In the genomic region with DNA sequence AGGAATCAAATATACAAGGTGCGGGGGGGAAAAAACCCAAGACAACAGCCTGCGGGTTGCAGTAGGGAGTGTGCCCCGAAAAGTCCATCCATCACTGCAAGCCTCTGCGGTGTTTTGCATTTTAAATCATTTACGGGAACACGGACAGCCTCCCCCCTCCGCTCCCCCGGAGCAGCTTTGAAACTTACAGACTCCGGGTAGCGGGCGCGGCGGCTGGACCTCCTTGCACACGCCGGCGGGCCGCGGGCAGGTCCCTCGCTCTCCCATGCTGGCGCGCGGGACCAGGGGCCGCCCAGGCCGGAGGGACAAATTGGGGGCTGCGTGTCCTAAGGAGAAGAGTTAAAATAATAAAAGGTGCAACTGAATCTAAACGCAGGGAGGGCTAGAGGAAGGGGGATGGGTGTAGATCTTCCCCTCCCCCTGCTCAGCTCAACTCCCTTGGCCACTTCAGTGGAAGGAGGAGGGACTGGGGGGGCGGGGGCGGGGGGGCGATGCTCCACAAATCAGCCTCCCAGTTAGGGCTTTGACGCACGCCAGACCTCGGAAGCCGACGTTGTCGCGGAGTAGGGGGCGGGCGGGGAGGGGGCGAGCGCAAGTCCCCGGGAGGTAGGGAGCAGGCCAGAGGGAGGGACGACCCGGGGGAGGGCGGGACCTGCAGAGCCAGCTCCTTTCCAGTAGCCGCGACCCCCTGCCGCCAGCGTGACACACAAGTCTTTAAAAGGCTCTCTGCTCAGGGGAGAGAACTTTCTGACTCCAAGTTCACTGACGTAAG, we compare ENCODE assay signal across 8 cellular contexts. TPM values are rescaled to one million over a fixed set of nuclear protein-coding genes. Genes with fewer than 3 reads are reported as not detected.
DNase-seq lines count a peak whose midpoint lies in the region; ATAC-seq and TF ChIP-seq lines count a peak whose summit lies in the region.

TSS of gene KCNJ8 (minus strand) at position 349 of the 772 bp plus-strand sequence. CDS start 1,090 bp downstream, outside the sequence.

- DNase-seq in fibroblast of villous mesenchyme (ENCODE audit: low read depth) (peak; percentile 19), NCI-H1694 treated with DMSO at 0.1 percent for 48 hours (lab: John Stamatoyannopoulos, UW) (no peak), SKM-1 (lab: John Stamatoyannopoulos, UW; ENCODE audit: unreplicated experiment) (no peak), SHP77 (lab: John Stamatoyannopoulos, UW) (no peak)
- peak in 1 of 10 donors; percentile 4 for DNase-seq in naive thymus-derived CD8-positive, alpha-beta T cell

- H3K4me3 ChIP-seq in HEK293 (ENCODE audit: low read depth, low read length), result peak within 1 kb of the TSS; percentile 62
- peak within 1 kb of the TSS; percentile 46 for H3K4me3 ChIP-seq in fibroblast of villous mesenchyme (ENCODE audit: low read depth, low read length)

- H3K4me3 Mint-ChIP-seq in naive thymus-derived CD8-positive, alpha-beta T cell, result peak within 1 kb of the TSS in 9 of 10 donors; percentile 34 to 74 (median 70)

- no peaks in the 10 kb centered on the region for H3K9me3 ChIP-seq in HEK293 (ENCODE audit: control insufficient read depth, insufficient read depth, low read depth, low read length)

- H3K36me3 ChIP-seq in HEK293 (ENCODE audit: control insufficient read depth in 2 of 2, insufficient read depth in 1 of 2, low read length in 2 of 2), result peaks cover 4 to 28% of the 10 kb centered on the region in 2 experiments; a peak in 2 of 3 replicates

- TF ChIP-seq CTCF in HEK293 (tag by site-specific recombination; IDR thresholded peaks at IDR 0.05) (no peak), fibroblast of villous mesenchyme (IDR thresholded peaks at IDR 0.05; ENCODE audit: insufficient read depth, low read depth, low read length) (no peak)

- peaks cover 27 to 59% (median 43%) of the 10 kb centered on the region in 5 donors for H3K27me3 Mint-ChIP-seq in naive thymus-derived CD8-positive, alpha-beta T cell

- peaks cover 0 to 2% (median 0%) of the 10 kb centered on the region in 9 donors for H3K9me3 Mint-ChIP-seq in naive thymus-derived CD8-positive, alpha-beta T cell

- peaks cover 0 to 12% (median 11%) of the 10 kb centered on the region in 4 donors for H3K4me1 Mint-ChIP-seq in naive thymus-derived CD8-positive, alpha-beta T cell

- no peaks in the 10 kb centered on the region for H3K36me3 Mint-ChIP-seq in naive thymus-derived CD8-positive, alpha-beta T cell

- H3K4me1 ChIP-seq in HEK293 (ENCODE audit: control insufficient read depth, insufficient read depth, low read length), result peaks cover 5% of the 10 kb centered on the region

- CTCF ChIA-PET in HEK293 (lab: Yijun Ruan, JAX), result interaction anchor here (0.9 kb wide), 1 partner anchor 215 kb away, joined by 3 read pairs; no protein-coding TSS in a partner anchor

- H3K27ac Mint-ChIP-seq in naive thymus-derived CD8-positive, alpha-beta T cell, result peak within 1 kb of the TSS in 1 of 10 donors; percentile 0

- POLR2A ChIA-PET in HEK293 (lab: Yijun Ruan, JAX), result interaction anchor here (0.7 to 1.0 kb wide), 3 partner anchors 12 to 281 kb away, joined by 3 to 9 read pairs (median 4); no protein-coding TSS in a partner anchor
- POLR2A ChIA-PET in naive thymus-derived CD8-positive, alpha-beta T cell (lab: Charles Lee), result interaction anchor here (0.6 kb wide), 1 partner anchor 617 kb away, joined by 6 read pairs; no protein-coding TSS in a partner anchor

- peak; percentile 59 for ATAC-seq in SK-N-SH treated with all-trans-retinoic acid at 6 μM for 48 hours
- ATAC-seq in naive thymus-derived CD8-positive, alpha-beta T cell, result peak; percentile 33 to 54
- no peak for ATAC-seq in HG03025 (IDR thresholded peaks at IDR 0.05; ENCODE audit: low FRiP score, unreplicated experiment)

- H3K27ac ChIP-seq in HEK293 (ENCODE audit: extremely low read depth, low read depth, low read length), result peak within 1 kb of the TSS; percentile 83; the same call in 1 of the 2 replicates

TF ChIP-seq in HEK293, 187 proteins besides CTCF, POLR2A, EP300 and RAD21 (continues in another document):
- peak; percentile 65 for TF ChIP-seq SP2 (tag by site-specific recombination; IDR thresholded peaks at IDR 0.05)
- TF ChIP-seq GLIS1 (tag by site-specific recombination; IDR thresholded peaks at IDR 0.05), result peak; percentile 89
- TF ChIP-seq KLF17 (tag by site-specific recombination; IDR thresholded peaks at IDR 0.05), result peak; percentile 26; the same call in 1 of the 2 replicates
- TF ChIP-seq ZNF416 (tag by site-specific recombination; IDR thresholded peaks at IDR 0.05), result no peak
- TF ChIP-seq ZIC2 (tag by site-specific recombination; IDR thresholded peaks at IDR 0.05), result peak; percentile 56
- no peak for TF ChIP-seq ZNF623 (tag by site-specific recombination; IDR thresholded peaks at IDR 0.05)
- TF ChIP-seq ZNF777 (tag by site-specific recombination; IDR thresholded peaks at IDR 0.05; ENCODE audit: borderline replicate concordance), result no peak
- no peak for TF ChIP-seq YY2 (tag by site-specific recombination; IDR thresholded peaks at IDR 0.05)
- TF ChIP-seq ZNF560 (tag by site-specific recombination; IDR thresholded peaks at IDR 0.05; ENCODE audit: borderline replicate concordance), result no peak
- no peak for TF ChIP-seq ZNF302 (tag by site-specific recombination; IDR thresholded peaks at IDR 0.05; ENCODE audit: low read depth)
- TF ChIP-seq ZSCAN18 (tag by site-specific recombination; IDR thresholded peaks at IDR 0.05), result no peak
- no peak for TF ChIP-seq ZNF830 (tag by site-specific recombination; IDR thresholded peaks at IDR 0.05; ENCODE audit: low read depth)
- TF ChIP-seq SP3 (tag by site-specific recombination; IDR thresholded peaks at IDR 0.05), result peak; percentile 52; the same call in 1 of the 2 replicates
- TF ChIP-seq ZNF239 (tag by site-specific recombination; IDR thresholded peaks at IDR 0.05), result no peak

TF ChIP-seq in SK-N-SH treated with all-trans-retinoic acid at 6 μM for 48 hours, 23 proteins besides CTCF, POLR2A, EP300 and RAD21:
- TF ChIP-seq TCF4 (CRISPR knock-in tag; IDR thresholded peaks at IDR 0.05; ENCODE audit: borderline replicate concordance), result no peak
- TF ChIP-seq PPARA (CRISPR knock-in tag; IDR thresholded peaks at IDR 0.05; ENCODE audit: borderline replicate concordance), result no peak
- no peak for TF ChIP-seq SNAI2 (CRISPR knock-in tag; IDR thresholded peaks at IDR 0.05)
- TF ChIP-seq CSDC2 (CRISPR knock-in tag; IDR thresholded peaks at IDR 0.05), result no peak
- no peak for TF ChIP-seq ZNF565 (CRISPR knock-in tag; conservative IDR thresholded peaks at IDR 0.05; ENCODE audit: low read depth)
- TF ChIP-seq ZNF8 (CRISPR knock-in tag; IDR thresholded peaks at IDR 0.05), result no peak
TF ChIP-seq in SK-N-SH treated with all-trans-retinoic acid at 6 μM for 48 hours: peak in this region for 0.

RNA-seq across cellular contexts. Expression of gene KCNJ8, which starts in this region (rescaled TPM):
- 5.2 and 19.4 TPM in 2 replicates for total RNA-seq in fibroblast of villous mesenchyme
- total RNA-seq in naive thymus-derived CD8-positive, alpha-beta T cell, result not detected
- polyA plus RNA-seq in naive thymus-derived CD8-positive, alpha-beta T cell, result not detected

Comparison
In these comparisons a context has a peak if more than half of its experiments do, and no peak if none do; other contexts are left out.
1. Peak in ATAC-seq in naive thymus-derived CD8-positive, alpha-beta T cell; RNA of the gene not detected or under 1 TPM.
2. Of the 2 proteins assayed by ChIP-seq in both HEK293 and SK-N-SH treated with all-trans-retinoic acid at 6 μM for 48 hours: peak only in HEK293: PATZ1; only in SK-N-SH treated with all-trans-retinoic acid at 6 μM for 48 hours: none; in both: none; in neither: 1.